Comparison of ENCODE assay signal across 11 cellular contexts in genomic region chr4:6474053-6474568, GRCh38. TPM values are rescaled to one million over a fixed set of nuclear protein-coding genes. Genes with fewer than 3 reads are reported as not detected.
A peak's percentile ranks its signal among the peaks of the same experiment; 100 is the strongest.
DNase-seq lines count a peak whose midpoint lies in the region; ATAC-seq and TF ChIP-seq lines count a peak whose summit lies in the region.
"Had no signal": no experiment of that assay in that cellular context is flagged by ENCODE, and none has a peak within 500 bp of the region (broad histone marks: within the 10 kb centered on the region; RNA-seq: fewer than 3 reads in every experiment).

No MANE protein-coding gene starts in this region.

- no peaks in the 10 kb centered on the region for H3K9me2 ChIP-seq in PC-9 (ENCODE audit: insufficient read depth)

- H3K27ac ChIP-seq in 22Rv1: no peak overlapping the region
- no peak overlapping the region for H3K27ac ChIP-seq in PC-9

- no peaks in the 10 kb centered on the region for H3K9me3 ChIP-seq in PC-9 (ENCODE audit: insufficient read depth, low read depth)

- CTCF ChIA-PET in PC-9 (lab: Charles Lee): interaction anchor here (0.6 kb wide), 2 partner anchors 29 to 166 kb away, joined by 9 read pairs; no protein-coding TSS in a partner anchor

- no peaks in the 10 kb centered on the region for H4K20me1 ChIP-seq in PC-9 (ENCODE audit: insufficient read depth)

- H3K79me2 ChIP-seq in PC-9 (ENCODE audit: low read depth): peaks cover 20% of the 10 kb centered on the region

- H3K4me3 ChIP-seq in PC-9 (no peak overlapping the region), foreskin fibroblast (ENCODE audit: low read depth in 1 of 2, low read length in 2 of 2) (no peak overlapping the region)

- intact Hi-C loops in PC-9 (cut with micrococcal nuclease; ENCODE audit: unreplicated experiment): loop anchor here (5.0 kb wide), 4 partner anchors 48 to 132 kb away; no protein-coding TSS in a partner anchor

- H3K4me1 ChIP-seq in PC-9 (replicated peaks; ENCODE audit: insufficient read depth): peaks cover 20% of the 10 kb centered on the region

- H3K4me2 ChIP-seq in PC-9: no peak overlapping the region

- no peaks in the 10 kb centered on the region for H3K36me3 ChIP-seq in PC-9 (ENCODE audit: low read depth)

- no TSS peak for BruUV-seq in PC-9 (replicated peaks; lab: Mats Ljungman, UMichigan)

- POLR2A ChIA-PET in PC-9 (lab: Charles Lee; ENCODE audit: unreplicated experiment): no interaction called here

- TF ChIP-seq CTCF in 22Rv1 (IDR thresholded peaks at IDR 0.05) (peak; percentile 50), PC-9 (conservative IDR thresholded peaks at IDR 0.05) (peak; percentile 56; the same call in 1 of the 2 replicates), foreskin fibroblast (IDR thresholded peaks at IDR 0.05; ENCODE audit: low read depth, low read length) (peak; percentile 18)

- peaks cover 10% of the 10 kb centered on the region; the same call in 1 of the 2 replicates for H3F3A ChIP-seq in PC-9 (ENCODE audit: insufficient read depth, low read depth)

- no peak overlapping the region for H2AFZ ChIP-seq in PC-9

- H3K27me3 ChIP-seq in PC-9 (ENCODE audit: insufficient read depth, low read depth): no peaks in the 10 kb centered on the region

- ATAC-seq in HG02884 (IDR thresholded peaks at IDR 0.05; ENCODE audit: unreplicated experiment): no peak

- DNase-seq in Daoy (ENCODE audit: low read depth): peak; percentile 28
- DNase-seq in PC-9: no peak
- DNase-seq in foreskin fibroblast: no peak
- DNase-seq in SKM-1 treated with dmso at 0.1 percent for 144 hours (lab: John Stamatoyannopoulos, UW; ENCODE audit: unreplicated experiment): no peak
- DNase-seq in NCI-H446 treated with DMSO at 0.1 percent for 48 hours (lab: John Stamatoyannopoulos, UW): no peak
- no peak for DNase-seq in NCI-H2107 (lab: John Stamatoyannopoulos, UW)
- DNase-seq: DMS79, kidney glomerular epithelial cell, NCI-H1436 had no signal

RNA-seq across cellular contexts. Expression of gene PPP2R2C, which starts 1.7 kb away (rescaled TPM):
- total RNA-seq in Daoy (2014; rRNA removed; shearing (Covaris generic)): 0.86 and 1.0 TPM in 2 replicates
- total RNA-seq in PC-9 (2021): 32.9 and 40.9 TPM in 2 replicates

Comparison
In these comparisons a context has a peak if more than half of its experiments do, and no peak if none do; other contexts are left out.
1. RNA of gene PPP2R2C, which starts 1.7 kb away (total RNA-seq): 32.9 to 40.9 TPM in PC-9; 0.86 to 1.0 TPM in Daoy; every median in the first group is over 10 times any median in the second.
2. Peak in every context shown above with its lines, with median percentiles within 50 percentile points of each other: CTCF ChIP-seq.